In genomic region chr13:42354246-42355117, GRCh38 we compare ENCODE assay signal across 8 cellular contexts.
DNase-seq lines count a peak whose midpoint lies in the region; ATAC-seq, FAIRE-seq and TF ChIP-seq lines count a peak whose summit lies in the region.

No MANE protein-coding gene starts in this region.

- in situ Hi-C loops in HepG2 (cut with HindIII; ENCODE audit: extremely low pct_ligation_motif_present, low pct_unique_long_range_greater_than_20kb), result no loop called here

- H2AFZ ChIP-seq in HepG2 (ENCODE audit: low read length) (no peak overlapping the region), SK-N-SH (ENCODE audit: low read depth) (peak overlapping the region; percentile 14; the same call in 1 of the 2 replicates)

- POLR2A ChIA-PET in HepG2 (lab: Yijun Ruan, JAX) (no interaction called here), SK-N-SH (lab: Yijun Ruan, JAX) (no interaction called here)

- H3K9me2 ChIP-seq in SK-N-SH, result no peaks in the 10 kb centered on the region

- H4K20me1 ChIP-seq in HepG2 (ENCODE audit: insufficient read depth, low read length) (no peaks in the 10 kb centered on the region), SK-N-SH (ENCODE audit: insufficient read depth) (no peaks in the 10 kb centered on the region)

- peaks cover 12% of the 10 kb centered on the region for H3K4me1 Mint-ChIP-seq in dendritic cell treated with granulocyte-macrophage colony-stimulating factor and Interleukin-4, amounts not matched to agents 40 ng/mL and 50 ng/mL, for 4 days (ENCODE audit: low read depth)
- H3K4me1 Mint-ChIP-seq in type B pancreatic cell (ENCODE audit: unreplicated experiment), result peaks cover 10% of the 10 kb centered on the region

- H3K36me3 ChIP-seq in HepG2 (replicated peaks in 1 of 2; ENCODE audit: control insufficient read depth in 1 of 2, insufficient read depth in 2 of 2, low read length in 2 of 2) (no peaks in the 10 kb centered on the region), right lobe of liver (no peaks in the 10 kb centered on the region), SK-N-SH (replicated peaks in 1 of 2; ENCODE audit: control insufficient read depth in 1 of 2, insufficient read depth in 2 of 2, low read length in 1 of 2) (no peaks in the 10 kb centered on the region), small intestine (ENCODE audit: control insufficient read depth in 2 of 2, insufficient read depth in 2 of 2, low read length in 2 of 2) (no peaks in the 10 kb centered on the region)

- H3F3A ChIP-seq in SK-N-SH (replicated peaks; ENCODE audit: insufficient read depth), result peaks cover 5% of the 10 kb centered on the region

- CTCF ChIA-PET in HepG2 (lab: Yijun Ruan, JAX; ENCODE audit: low intra/inter-chr PET ratio, low total read pairs) (no interaction called here), SK-N-SH (lab: Yijun Ruan, JAX) (no interaction called here)

- WGBS in HepG2 (ENCODE audit: low lambda C conversion rate), result under 1% methylated on average over 4 of the region's 6 CpGs
- 29% methylated on average over 4 of the region's 6 CpGs for WGBS in right lobe of liver (ENCODE audit: insufficient coverage, low coverage, low lambda C conversion rate, missing lambda C conversion rate)
- WGBS in SK-N-SH (ENCODE audit: low lambda C conversion rate), result 54% methylated on average over 4 of the region's 6 CpGs
- WGBS in small intestine, 3 donors, result 25 to 36% (median 27%) methylated on average over 6 of the region's 6 CpGs

- TF ChIP-seq CTCF in HepG2 (CRISPR knock-in tag; IDR thresholded peaks at IDR 0.05) (peak; percentile 16; the same call in 1 of the 2 replicates), right lobe of liver (IDR thresholded peaks at IDR 0.05) (no peak), SK-N-SH (IDR thresholded peaks at IDR 0.05) (no peak), type B pancreatic cell (conservative IDR thresholded peaks at IDR 0.05) (no peak)

- H3K79me2 ChIP-seq in HepG2 (ENCODE audit: insufficient read depth, low read length) (no peaks in the 10 kb centered on the region), SK-N-SH (ENCODE audit: insufficient read depth) (no peaks in the 10 kb centered on the region)

- H3K36me3 Mint-ChIP-seq in dendritic cell treated with granulocyte-macrophage colony-stimulating factor and Interleukin-4, amounts not matched to agents 40 ng/mL and 50 ng/mL, for 4 days (ENCODE audit: low read depth), result no peaks in the 10 kb centered on the region
- H3K36me3 Mint-ChIP-seq in type B pancreatic cell, result no peaks in the 10 kb centered on the region

- FAIRE-seq in HepG2 (lab: Jason Lieb, UNC), result no peak
- FAIRE-seq in small intestine (lab: Jason Lieb, UNC), result no peak

- TF ChIP-seq RAD21 in HepG2 (CRISPR knock-in tag; IDR thresholded peaks at IDR 0.05) (no peak), SK-N-SH (IDR thresholded peaks at IDR 0.05; ENCODE audit: low read length) (no peak)

- no peaks in the 10 kb centered on the region for H3K9me3 ChIP-seq in HepG2 (ENCODE audit: low read length)
- H3K9me3 ChIP-seq in right lobe of liver, result no peaks in the 10 kb centered on the region
- H3K9me3 ChIP-seq in SK-N-SH, result no peaks in the 10 kb centered on the region
- no peaks in the 10 kb centered on the region for H3K9me3 ChIP-seq in small intestine (ENCODE audit: control insufficient read depth, low read depth)

- no peak overlapping the region for H3K27ac ChIP-seq in HepG2 (ENCODE audit: extremely low read length, insufficient read depth, low read length)
- no peak overlapping the region for H3K27ac ChIP-seq in right lobe of liver
- peak overlapping the region in 1 of 2 experiments; percentile 42; a peak in 1 of 4 replicates for H3K27ac ChIP-seq in SK-N-SH (ENCODE audit: low read depth in 2 of 2, low read length in 1 of 2)
- H3K27ac ChIP-seq in small intestine (ENCODE audit: low read depth in 1 of 2, low read length in 1 of 2), result no peak overlapping the region

- no peaks in the 10 kb centered on the region for H3K27me3 Mint-ChIP-seq in dendritic cell treated with granulocyte-macrophage colony-stimulating factor and Interleukin-4, amounts not matched to agents 40 ng/mL and 50 ng/mL, for 4 days
- H3K27me3 Mint-ChIP-seq in type B pancreatic cell, result peaks cover 15% of the 10 kb centered on the region

- ATAC-seq in HepG2 (peak; percentile 97), right lobe of liver (no peak), HG02884 (IDR thresholded peaks at IDR 0.05; ENCODE audit: unreplicated experiment) (peak; percentile 70), left lobe of liver (no peak)

- H3K9me3 Mint-ChIP-seq in dendritic cell treated with granulocyte-macrophage colony-stimulating factor and Interleukin-4, amounts not matched to agents 40 ng/mL and 50 ng/mL, for 4 days, result no peaks in the 10 kb centered on the region
- no peaks in the 10 kb centered on the region for H3K9me3 Mint-ChIP-seq in type B pancreatic cell

- TF ChIP-seq POLR2A in HepG2 (IDR thresholded peaks at IDR 0.05; ENCODE audit: insufficient read depth in 1 of 2, low read depth in 2 of 2, low read length in 2 of 2), result no peak
- TF ChIP-seq POLR2A in right lobe of liver (IDR thresholded peaks at IDR 0.05), result no peak

- DNase-seq in HepG2 (ENCODE audit: low spot score) (no peak), right lobe of liver (no peak), SK-N-SH (no peak), small intestine (peak; percentile 22), type B pancreatic cell (ENCODE audit: extremely low spot score, unreplicated experiment) (no peak), left lobe of liver (ENCODE audit: low spot score) (no peak)

- H3K4me3 ChIP-seq in HepG2 (replicated peaks in 1 of 3; ENCODE audit: insufficient read depth in 1 of 3, low read depth in 2 of 3, low read length in 3 of 3), result no peak overlapping the region
- H3K4me3 ChIP-seq in right lobe of liver, result no peak overlapping the region
- H3K4me3 ChIP-seq in SK-N-SH (ENCODE audit: low read depth in 2 of 2, low read length in 1 of 2), result no peak overlapping the region
- no peak overlapping the region for H3K4me3 ChIP-seq in small intestine (ENCODE audit: low read depth in 1 of 2, low read length in 2 of 2)

- no peaks in the 10 kb centered on the region for H3K4me1 ChIP-seq in HepG2 (ENCODE audit: insufficient read depth, low read length)
- H3K4me1 ChIP-seq in right lobe of liver, result no peaks in the 10 kb centered on the region
- H3K4me1 ChIP-seq in SK-N-SH (ENCODE audit: control insufficient read depth in 1 of 2, insufficient read depth in 2 of 2, low read depth in 1 of 2, low read length in 1 of 2), result peaks cover 0 to 14% of the 10 kb centered on the region in 2 experiments; a peak in 2 of 4 replicates
- no peaks in the 10 kb centered on the region for H3K4me1 ChIP-seq in small intestine (ENCODE audit: control insufficient read depth in 2 of 2, insufficient read depth in 1 of 2, low read depth in 1 of 2, low read length in 1 of 2)

- BruUV-seq in HepG2 (replicated peaks; lab: Mats Ljungman, UMichigan), result no TSS peak

- no peaks in the 10 kb centered on the region for H3K27me3 ChIP-seq in HepG2 (ENCODE audit: control insufficient read depth in 1 of 2, insufficient read depth in 2 of 2, low read length in 2 of 2)
- H3K27me3 ChIP-seq in right lobe of liver, result no peaks in the 10 kb centered on the region
- H3K27me3 ChIP-seq in SK-N-SH (ENCODE audit: insufficient read depth), result no peaks in the 10 kb centered on the region
- H3K27me3 ChIP-seq in small intestine (ENCODE audit: control insufficient read depth in 2 of 2, insufficient read depth in 2 of 2, low read length in 2 of 2), result no peaks in the 10 kb centered on the region

- H3K4me3 Mint-ChIP-seq in dendritic cell treated with granulocyte-macrophage colony-stimulating factor and Interleukin-4, amounts not matched to agents 40 ng/mL and 50 ng/mL, for 4 days, result no peak overlapping the region
- H3K4me3 Mint-ChIP-seq in type B pancreatic cell, result no peak overlapping the region

- TF ChIP-seq EP300 in HepG2 (IDR thresholded peaks at IDR 0.05; ENCODE audit: low read depth in 2 of 2, low read length in 2 of 2) (no peak), HepG2 (CRISPR knock-in tag; IDR thresholded peaks at IDR 0.05; ENCODE audit: borderline replicate concordance) (no peak), SK-N-SH (IDR thresholded peaks at IDR 0.05; ENCODE audit: borderline replicate concordance in 1 of 2, low read depth in 1 of 2, low read length in 1 of 2) (no peak)

- peak overlapping the region; percentile 51 for H3K27ac Mint-ChIP-seq in dendritic cell treated with granulocyte-macrophage colony-stimulating factor and Interleukin-4, amounts not matched to agents 40 ng/mL and 50 ng/mL, for 4 days
- no peak overlapping the region for H3K27ac Mint-ChIP-seq in type B pancreatic cell

- intact Hi-C loops in HepG2 (cut with micrococcal nuclease; ENCODE audit: unreplicated experiment) (no loop called here), right lobe of liver (cut with DNase I) (no loop called here)
- intact Hi-C loops in dendritic cell treated with granulocyte-macrophage colony-stimulating factor and Interleukin-4, amounts not matched to agents 40 ng/mL and 50 ng/mL, for 4 days (cut with micrococcal nuclease), result no loop called here

- H3K4me2 ChIP-seq in HepG2 (ENCODE audit: low read depth, low read length) (no peak overlapping the region), SK-N-SH (peak overlapping the region; percentile 30; the same call in 1 of the 2 replicates)

- no peak overlapping the region for H3K9ac ChIP-seq in HepG2 (ENCODE audit: insufficient read depth, low read depth, low read length)
- no peak overlapping the region for H3K9ac ChIP-seq in SK-N-SH

TF ChIP-seq in HepG2, 621 proteins besides CTCF, POLR2A, EP300 and RAD21:
- TF ChIP-seq STAG1 (CRISPR knock-in tag; IDR thresholded peaks at IDR 0.05), result no peak
- TF ChIP-seq ZNF674 (CRISPR knock-in tag; IDR thresholded peaks at IDR 0.05; ENCODE audit: low read depth), result no peak
- TF ChIP-seq ZFP1 (CRISPR knock-in tag; IDR thresholded peaks at IDR 0.05), result no peak
- TF ChIP-seq ISL2 (CRISPR knock-in tag; IDR thresholded peaks at IDR 0.05), result no peak

TF ChIP-seq in SK-N-SH, 30 proteins besides CTCF, POLR2A, EP300 and RAD21:
- TF ChIP-seq PBX3 (IDR thresholded peaks at IDR 0.05) (0 out of 2 replicates have a peak, but pooled peaks have one; percentile 23), GATA2 (CRISPR knock-in tag; IDR thresholded peaks at IDR 0.05) (no peak)
TF ChIP-seq in SK-N-SH: peak in this region for 1.

Comparison
In these comparisons a context has a peak if more than half of its experiments do, and no peak if none do; other contexts are left out.
1. ATAC-seq: peak in HepG2 (single experiment) and HG02884 (single experiment); none in right lobe of liver (0 of 4) and left lobe of liver (single experiment).
2. Of the 25 proteins assayed by ChIP-seq in both HepG2 and SK-N-SH: peak only in HepG2: CTCF; only in SK-N-SH: PBX3; in both: none; in neither: 23.